ENCODE assay signal across 8 cellular contexts in genomic region chr17:77323413-77324171, GRCh38.
A peak's percentile ranks its signal among the peaks of the same experiment; 100 is the strongest.
DNase-seq lines count a peak whose midpoint lies in the region; ATAC-seq and TF ChIP-seq lines count a peak whose summit lies in the region.

No MANE protein-coding gene starts in this region.

- peak overlapping the region; percentile 21 for H3K9ac ChIP-seq in endocrine pancreas (ENCODE audit: control insufficient read depth, insufficient read depth, low read length)

- H3K9me3 Mint-ChIP-seq in nephron progenitor cell: no peaks in the 10 kb centered on the region

- H3K36me3 Mint-ChIP-seq in nephron progenitor cell (ENCODE audit: low read depth): no peaks in the 10 kb centered on the region

- DNase-seq in D341Med (ENCODE audit: low spot score): peak; percentile 38
- peak; percentile 42 for DNase-seq in NCI-H226
- peak; percentile 40 for DNase-seq in nephron progenitor cell
- DNase-seq in DMS153 (lab: John Stamatoyannopoulos, UW): no peak

- no peaks in the 10 kb centered on the region for H3K4me1 ChIP-seq in endocrine pancreas (ENCODE audit: control insufficient read depth, insufficient read depth, low read length)

- H3K27me3 Mint-ChIP-seq in nephron progenitor cell (ENCODE audit: low read depth, poor library complexity): peaks cover 8% of the 10 kb centered on the region

- H3K27ac Mint-ChIP-seq in nephron progenitor cell: peak overlapping the region; percentile 99

- TF ChIP-seq CTCF in nephron progenitor cell (IDR thresholded peaks at IDR 0.05): no peak

- ATAC-seq in GM18873 (IDR thresholded peaks at IDR 0.05; ENCODE audit: low FRiP score, unreplicated experiment) (no peak), HG03159 (IDR thresholded peaks at IDR 0.05; ENCODE audit: unreplicated experiment) (no peak), HG03521 (IDR thresholded peaks at IDR 0.05; ENCODE audit: unreplicated experiment) (no peak)

- H3K4me3 Mint-ChIP-seq in nephron progenitor cell: peak overlapping the region; percentile 44

- H3K9me3 ChIP-seq in endocrine pancreas (ENCODE audit: control insufficient read depth, low read length): no peaks in the 10 kb centered on the region

- no peaks in the 10 kb centered on the region for H3K27me3 ChIP-seq in endocrine pancreas (ENCODE audit: control insufficient read depth, insufficient read depth, low read length)

- no peak overlapping the region for H3K4me3 ChIP-seq in endocrine pancreas (ENCODE audit: control insufficient read depth, insufficient read depth, low read length)

- no peaks in the 10 kb centered on the region for H3K36me3 ChIP-seq in endocrine pancreas (ENCODE audit: control insufficient read depth, insufficient read depth, low read length)

- peaks cover 74% of the 10 kb centered on the region for H3K4me1 Mint-ChIP-seq in nephron progenitor cell
